Comparison of ENCODE assay signal across 8 cellular contexts in genomic region chr20:21235713-21236445, GRCh38.
DNase-seq lines count a peak whose midpoint lies in the region; ATAC-seq and TF ChIP-seq lines count a peak whose summit lies in the region.

No MANE protein-coding gene starts in this region.

- H3K36me3 ChIP-seq in DOHH2 (ENCODE audit: control insufficient read depth, low read length) (no peaks in the 10 kb centered on the region), right lobe of liver (no peaks in the 10 kb centered on the region)

- intact Hi-C loops in right lobe of liver (cut with DNase I): loop anchor here (5.0 to 10.0 kb wide), 3 partner anchors 266 to 339 kb away; no protein-coding TSS in a partner anchor

- no peaks in the 10 kb centered on the region for H4K20me1 ChIP-seq in DOHH2 (ENCODE audit: control insufficient read depth, insufficient read depth, low read depth, low read length)

- no peaks in the 10 kb centered on the region for H3K4me1 ChIP-seq in DOHH2 (ENCODE audit: control insufficient read depth, low read length)
- peaks cover 0 to 8% (median 0%) of the 10 kb centered on the region in 4 donors for H3K4me1 ChIP-seq in right lobe of liver

- peak; percentile 95 for TF ChIP-seq CTCF in DOHH2 (IDR thresholded peaks at IDR 0.05; ENCODE audit: low read depth, low read length, poor library complexity, severe bottlenecking)
- TF ChIP-seq CTCF in right lobe of liver (IDR thresholded peaks at IDR 0.05): peak; percentile 72 to 79 (median 75)

- H3K79me2 ChIP-seq in DOHH2 (ENCODE audit: control insufficient read depth, low read length): no peaks in the 10 kb centered on the region

- H3K27ac ChIP-seq in DOHH2 (ENCODE audit: low read depth, low read length) (no peak overlapping the region), right lobe of liver (no peak overlapping the region)

- H3K9me3 ChIP-seq in DOHH2 (ENCODE audit: control insufficient read depth, insufficient read depth, low read length) (no peaks in the 10 kb centered on the region), right lobe of liver (no peaks in the 10 kb centered on the region)

- peak overlapping the region; percentile 20 for H3K4me2 ChIP-seq in DOHH2 (ENCODE audit: low read length)

- TF ChIP-seq POLR2A in right lobe of liver (IDR thresholded peaks at IDR 0.05): no peak

- 6% methylated on average over 11 of the region's 11 CpGs for WGBS in right lobe of liver (ENCODE audit: insufficient coverage, low coverage, low lambda C conversion rate, missing lambda C conversion rate)

- H3K27me3 ChIP-seq in DOHH2 (ENCODE audit: control insufficient read depth, low read length): no peaks in the 10 kb centered on the region
- H3K27me3 ChIP-seq in right lobe of liver: no peaks in the 10 kb centered on the region

- H3K4me3 ChIP-seq in DOHH2 (ENCODE audit: low read length): no peak overlapping the region
- H3K4me3 ChIP-seq in right lobe of liver: no peak overlapping the region

- H3K9me2 ChIP-seq in DOHH2 (replicated peaks; ENCODE audit: control insufficient read depth, low read length): no peaks in the 10 kb centered on the region

- DNase-seq in NCI-H526 treated with DMSO at 0.1 percent for 48 hours (lab: John Stamatoyannopoulos, UW) (peak; percentile 51), dedifferentiated amniotic fluid mesenchymal stem cell (ENCODE audit: extremely low spot score) (peak; percentile 72), right lobe of liver (peak; percentile 63 to 75 (median 67))
- DNase-seq in activated CD4-positive, alpha-beta T cell treated with anti-CD3 and anti-CD28 coated beads, Interleukin-2, amount 50 U/mL, for 1 hour: peak; percentile 59
- peak; percentile 37 to 61 (median 50) for DNase-seq in stimulated activated CD4-positive, alpha-beta T cell treated with anti-CD3 and anti-CD28 coated beads, TNF-alpha, amount 100 ng/mL, for 48 hours (ENCODE audit: low read depth in 3 of 3)

- peak; percentile 66 for ATAC-seq in HG03354 (IDR thresholded peaks at IDR 0.05; ENCODE audit: poor library complexity, severe bottlenecking, unreplicated experiment)
- peak; percentile 95 to 98 (median 97) for ATAC-seq in right lobe of liver
- ATAC-seq in HG03280 (IDR thresholded peaks at IDR 0.05; ENCODE audit: unreplicated experiment): no peak

- H3F3A ChIP-seq in DOHH2 (ENCODE audit: control insufficient read depth, insufficient read depth): no peaks in the 10 kb centered on the region
